In genomic region chr6:111210074-111210729, GRCh38 we compare ENCODE assay signal across 8 cellular contexts.
DNase-seq lines count a peak whose midpoint lies in the region; ATAC-seq, FAIRE-seq and TF ChIP-seq lines count a peak whose summit lies in the region.

No MANE protein-coding gene starts in this region.

- H3K4me3 Mint-ChIP-seq in activated naive CD8-positive, alpha-beta T cell treated with anti-CD3 and anti-CD28 coated beads for 36 hours: no peak overlapping the region

- peak; percentile 71 for DNase-seq in Ammon's horn (ENCODE audit: low spot score)
- DNase-seq in GM12892 (ENCODE audit: insufficient read length): peak; percentile 17
- peak; percentile 7 for DNase-seq in HK-2 (ENCODE audit: unreplicated experiment)
- peak; percentile 58 for DNase-seq in NCI-H748 (lab: John Stamatoyannopoulos, UW; ENCODE audit: unreplicated experiment)
- DNase-seq in activated naive CD8-positive, alpha-beta T cell treated with anti-CD3 and anti-CD28 coated beads for 36 hours: peak; percentile 3
- no peak for DNase-seq in left ventricle myocardium inferior
- no peak for DNase-seq in sciatic nerve (ENCODE audit: low spot score)
- DNase-seq in ureter (ENCODE audit: low spot score): no peak

- H3K27ac ChIP-seq in left ventricle myocardium inferior (replicated peaks): no peak overlapping the region

- peaks cover 2% of the 10 kb centered on the region for H3K4me1 Mint-ChIP-seq in activated naive CD8-positive, alpha-beta T cell treated with anti-CD3 and anti-CD28 coated beads for 36 hours

- peak; percentile 79 for TF ChIP-seq CTCF in left ventricle myocardium inferior (IDR thresholded peaks at IDR 0.05; ENCODE audit: borderline replicate concordance)

- H3K27me3 ChIP-seq in left ventricle myocardium inferior (ENCODE audit: low read depth): no peaks in the 10 kb centered on the region

- no peak for TF ChIP-seq POLR2A in GM12892 (IDR thresholded peaks at IDR 0.05; ENCODE audit: low read depth, low read length)

- H3K27me3 Mint-ChIP-seq in activated naive CD8-positive, alpha-beta T cell treated with anti-CD3 and anti-CD28 coated beads for 36 hours: no peaks in the 10 kb centered on the region

- H3K9me3 ChIP-seq in left ventricle myocardium inferior (replicated peaks): no peaks in the 10 kb centered on the region

- peak; percentile 60 for ATAC-seq in sciatic nerve

- peaks cover 24% of the 10 kb centered on the region for H3K4me1 ChIP-seq in left ventricle myocardium inferior

- no peaks in the 10 kb centered on the region for H3K9me3 Mint-ChIP-seq in activated naive CD8-positive, alpha-beta T cell treated with anti-CD3 and anti-CD28 coated beads for 36 hours

- no peaks in the 10 kb centered on the region for H3K36me3 Mint-ChIP-seq in activated naive CD8-positive, alpha-beta T cell treated with anti-CD3 and anti-CD28 coated beads for 36 hours

- H3K4me3 ChIP-seq in left ventricle myocardium inferior: no peak overlapping the region

- H3K27ac Mint-ChIP-seq in activated naive CD8-positive, alpha-beta T cell treated with anti-CD3 and anti-CD28 coated beads for 36 hours: no peak overlapping the region

- intact Hi-C loops in left ventricle myocardium inferior (cut with micrococcal nuclease): no loop called here
- intact Hi-C loops in sciatic nerve (cut with DNase I): no loop called here

- H3K36me3 ChIP-seq in left ventricle myocardium inferior: no peaks in the 10 kb centered on the region

- FAIRE-seq in GM12892 (lab: Jason Lieb, UNC): peak; percentile 83

Comparison
In these comparisons a context has a peak if more than half of its experiments do, and no peak if none do; other contexts are left out.
1. DNase-seq: peak in Ammon's horn (single experiment), GM12892 (single experiment), HK-2 (single experiment), NCI-H748 (single experiment) and activated naive CD8-positive, alpha-beta T cell treated with anti-CD3 and anti-CD28 coated beads for 36 hours (single experiment); none in left ventricle myocardium inferior (single experiment), sciatic nerve (single experiment) and ureter (single experiment).